ENCODE assay signal across 10 cellular contexts in genomic region chr14:78254911-78255431, GRCh38.
DNase-seq lines count a peak whose midpoint lies in the region; ATAC-seq and TF ChIP-seq lines count a peak whose summit lies in the region.
"Had no signal": no experiment of that assay in that cellular context is flagged by ENCODE, and none has a peak within 500 bp of the region (broad histone marks: within the 10 kb centered on the region; RNA-seq: fewer than 3 reads in every experiment).

No MANE protein-coding gene starts in this region.

- intact Hi-C loops in activated CD8-positive, alpha-beta T cell treated with anti-CD3 and anti-CD28 coated beads for 36 hours (cut with micrococcal nuclease), result no loop called here

- peak; percentile 25 for ATAC-seq in activated CD8-positive, alpha-beta T cell treated with anti-CD3 and anti-CD28 coated beads for 36 hours

- H3K36me3 Mint-ChIP-seq in activated CD8-positive, alpha-beta T cell treated with anti-CD3 and anti-CD28 coated beads for 36 hours (ENCODE audit: low read depth), result no peaks in the 10 kb centered on the region
- H3K36me3 Mint-ChIP-seq in chondrocyte (ENCODE audit: low read depth), result no peaks in the 10 kb centered on the region

- H3K9me3 Mint-ChIP-seq in activated CD8-positive, alpha-beta T cell treated with anti-CD3 and anti-CD28 coated beads for 36 hours, result no peaks in the 10 kb centered on the region
- H3K9me3 Mint-ChIP-seq in chondrocyte (ENCODE audit: low read depth), result peaks cover 2% of the 10 kb centered on the region

- CTCF ChIA-PET in activated CD8-positive, alpha-beta T cell treated with anti-CD3 and anti-CD28 coated beads for 36 hours (lab: Charles Lee), result no interaction called here

- TF ChIP-seq CTCF in activated CD8-positive, alpha-beta T cell treated with anti-CD3 and anti-CD28 coated beads for 36 hours (IDR thresholded peaks at IDR 0.05), result no peak
- TF ChIP-seq CTCF in chondrocyte (IDR thresholded peaks at IDR 0.05), result no peak

- no peak overlapping the region for H3K27ac Mint-ChIP-seq in activated CD8-positive, alpha-beta T cell treated with anti-CD3 and anti-CD28 coated beads for 36 hours
- no peak overlapping the region for H3K27ac Mint-ChIP-seq in chondrocyte (ENCODE audit: unreplicated experiment)

- peak; percentile 20 to 28 for DNase-seq in activated CD4-positive, alpha-beta T cell treated with anti-CD3 and anti-CD28 coated beads, Interleukin-2, amount 50 U/mL, for 48 hours
- no peak for DNase-seq in activated CD4-positive, alpha-beta T cell treated with anti-CD3 and anti-CD28 coated beads, Interleukin-2, amount 50 U/mL, for 1 hour
- DNase-seq in NCI-H1417 treated with DMSO at 0.1 percent for 48 hours (lab: John Stamatoyannopoulos, UW) (peak; percentile 58), erythroblast (lab: John Stamatoyannopoulos, UW) (no peak), chondrocyte (ENCODE audit: low spot score) (no peak), CD1c-positive myeloid dendritic cell (ENCODE audit: extremely low spot score) (no peak)
- DNase-seq in activated CD8-positive, alpha-beta T cell treated with anti-CD3 and anti-CD28 coated beads for 36 hours, result peak; percentile 58
- DNase-seq in stimulated activated CD4-positive, alpha-beta T cell treated with anti-CD3 and anti-CD28 coated beads, Interleukin-4, amount 100 ng/mL, for 48 hours (ENCODE audit: low read depth in 2 of 2), result peak; percentile 5 to 17
- DNase-seq: brain microvascular endothelial cell, T1000 had no signal

- H3K27me3 Mint-ChIP-seq in activated CD8-positive, alpha-beta T cell treated with anti-CD3 and anti-CD28 coated beads for 36 hours, result peaks cover 2% of the 10 kb centered on the region
- no peaks in the 10 kb centered on the region for H3K27me3 Mint-ChIP-seq in chondrocyte (ENCODE audit: low read depth)

- POLR2A ChIA-PET in activated CD8-positive, alpha-beta T cell treated with anti-CD3 and anti-CD28 coated beads for 36 hours (lab: Charles Lee), result no interaction called here

- H3K4me3 Mint-ChIP-seq in activated CD8-positive, alpha-beta T cell treated with anti-CD3 and anti-CD28 coated beads for 36 hours, result no peak overlapping the region
- H3K4me3 Mint-ChIP-seq in chondrocyte (ENCODE audit: unreplicated experiment), result no peak overlapping the region

- peaks cover 11% of the 10 kb centered on the region for H3K4me1 Mint-ChIP-seq in activated CD8-positive, alpha-beta T cell treated with anti-CD3 and anti-CD28 coated beads for 36 hours (ENCODE audit: low read depth)
- no peaks in the 10 kb centered on the region for H3K4me1 Mint-ChIP-seq in chondrocyte (ENCODE audit: low read depth)

- no peak for TF ChIP-seq POLR2A in erythroblast (IDR thresholded peaks at IDR 0.05; ENCODE audit: low read length)

Comparison
In these comparisons a context has a peak if more than half of its experiments do, and no peak if none do; other contexts are left out.
1. DNase-seq: peak in activated CD4-positive, alpha-beta T cell treated with anti-CD3 and anti-CD28 coated beads, Interleukin-2, amount 50 U/mL, for 48 hours (2 of 2), NCI-H1417 treated with DMSO at 0.1 percent for 48 hours (single experiment), activated CD8-positive, alpha-beta T cell treated with anti-CD3 and anti-CD28 coated beads for 36 hours (single experiment) and stimulated activated CD4-positive, alpha-beta T cell treated with anti-CD3 and anti-CD28 coated beads, Interleukin-4, amount 100 ng/mL, for 48 hours (2 of 2); none in activated CD4-positive, alpha-beta T cell treated with anti-CD3 and anti-CD28 coated beads, Interleukin-2, amount 50 U/mL, for 1 hour (single experiment), erythroblast (0 of 2), chondrocyte (single experiment) and CD1c-positive myeloid dendritic cell (single experiment).